In genomic region chr4:148539387-148539786, GRCh38 we compare ENCODE assay signal across 15 cellular contexts.
DNase-seq lines count a peak whose midpoint lies in the region; TF ChIP-seq lines count a peak whose summit lies in the region.
"Had no signal": no experiment of that assay in that cellular context is flagged by ENCODE, and none has a peak within 500 bp of the region (broad histone marks: within the 10 kb centered on the region; RNA-seq: fewer than 3 reads in every experiment).

No MANE protein-coding gene starts in this region.

- H3K18ac ChIP-seq in trophoblast cell (ENCODE audit: low read length): no peak overlapping the region

- no peak overlapping the region for H4K12ac ChIP-seq in trophoblast cell (ENCODE audit: low read depth, low read length)

- no peak overlapping the region for H2BK120ac ChIP-seq in trophoblast cell (ENCODE audit: insufficient read depth, low read length, poor library complexity)

- no peaks in the 10 kb centered on the region; the same call in 1 of the 2 replicates for H3K9me3 ChIP-seq in Caco-2
- no peaks in the 10 kb centered on the region for H3K9me3 ChIP-seq in trophoblast cell (ENCODE audit: insufficient read depth, low read depth, low read length)
- H3K9me3 ChIP-seq in tibial artery: peaks cover 0 to 9% (median 4%) of the 10 kb centered on the region in 3 donors
- H3K9me3 ChIP-seq in SK-N-SH: no peaks in the 10 kb centered on the region

- H2AK5ac ChIP-seq in trophoblast cell (ENCODE audit: low read length): no peak overlapping the region

- no peak overlapping the region for H2BK12ac ChIP-seq in trophoblast cell (ENCODE audit: low read length)

- H2AFZ ChIP-seq in trophoblast cell (ENCODE audit: insufficient read depth, low read length, poor library complexity) (no peak overlapping the region), SK-N-SH (ENCODE audit: low read depth) (no peak overlapping the region)

- no peak for TF ChIP-seq RAD21 in SK-N-SH (IDR thresholded peaks at IDR 0.05; ENCODE audit: low read length)

- no CpG with 5 or more reads among the region's 3 CpGs for WGBS in trophoblast cell (ENCODE audit: extremely low coverage, insufficient coverage, insufficient read length)
- 4% methylated on average over 3 of the region's 3 CpGs for WGBS in SK-N-SH (ENCODE audit: low lambda C conversion rate)

- H3K4me3 ChIP-seq in Caco-2 (ENCODE audit: low read depth, low read length): no peak overlapping the region
- no peak overlapping the region for H3K4me3 ChIP-seq in trophoblast cell (ENCODE audit: low read depth, low read length)
- no peak overlapping the region for H3K4me3 ChIP-seq in tibial artery
- H3K4me3 ChIP-seq in SK-N-SH (ENCODE audit: low read depth in 2 of 2, low read length in 1 of 2): no peak overlapping the region
- H3K4me3 ChIP-seq: BLaER1 treated with 17β-estradiol and CSF1 and Interleukin-3, amounts not matched to agents 10 nM and 100 nM had no signal

- POLR2A ChIA-PET in Caco-2 (lab: Charles Lee): no interaction called here
- POLR2A ChIA-PET in SK-N-SH (lab: Yijun Ruan, JAX): no interaction called here

- CTCF ChIA-PET in Caco-2 (lab: Charles Lee) (no interaction called here), SK-N-SH (lab: Yijun Ruan, JAX) (no interaction called here)

- no peak overlapping the region for H3K23ac ChIP-seq in trophoblast cell (ENCODE audit: low read length)

- H3K79me2 ChIP-seq in trophoblast cell (ENCODE audit: control insufficient read depth, insufficient read depth, low read length, poor library complexity) (no peaks in the 10 kb centered on the region), SK-N-SH (ENCODE audit: insufficient read depth) (no peaks in the 10 kb centered on the region)

- peaks cover 17% of the 10 kb centered on the region for H3K9me3 Mint-ChIP-seq in Caco-2 (ENCODE audit: unreplicated experiment)

- TF ChIP-seq CTCF in Caco-2 (IDR thresholded peaks at IDR 0.05; ENCODE audit: insufficient read depth in 1 of 2, low read depth in 1 of 2, low read length in 1 of 2, severe bottlenecking in 1 of 2, unreplicated experiment in 1 of 2): no peak
- TF ChIP-seq CTCF in tibial artery (IDR thresholded peaks at IDR 0.05): no peak
- TF ChIP-seq CTCF in SK-N-SH (IDR thresholded peaks at IDR 0.05): no peak

- H3K4me1 ChIP-seq in Caco-2 (peaks cover 10% of the 10 kb centered on the region), trophoblast cell (ENCODE audit: control insufficient read depth in 1 of 2, insufficient read depth in 2 of 2, low read length in 2 of 2) (no peaks in the 10 kb centered on the region), tibial artery (no peaks in the 10 kb centered on the region), SK-N-SH (ENCODE audit: control insufficient read depth in 1 of 2, insufficient read depth in 2 of 2, low read depth in 1 of 2, low read length in 1 of 2) (no peaks in the 10 kb centered on the region)
- H3K4me1 ChIP-seq: BLaER1 treated with 17β-estradiol and CSF1 and Interleukin-3, amounts not matched to agents 10 nM and 100 nM had no signal

- H3K79me1 ChIP-seq in trophoblast cell (ENCODE audit: low read length): no peaks in the 10 kb centered on the region

- no peak overlapping the region for H3K27ac Mint-ChIP-seq in Caco-2 (ENCODE audit: unreplicated experiment)

- no peaks in the 10 kb centered on the region for H3F3A ChIP-seq in SK-N-SH (replicated peaks; ENCODE audit: insufficient read depth)

- TF ChIP-seq EP300 in SK-N-SH (IDR thresholded peaks at IDR 0.05; ENCODE audit: borderline replicate concordance in 1 of 2, low read depth in 1 of 2, low read length in 1 of 2): no peak

- H3K27ac ChIP-seq in trophoblast cell (ENCODE audit: low read depth, low read length) (no peak overlapping the region), tibial artery (no peak overlapping the region), SK-N-SH (ENCODE audit: low read depth in 2 of 2, low read length in 1 of 2) (no peak overlapping the region)
- H3K27ac ChIP-seq: BLaER1 treated with 17β-estradiol and CSF1 and Interleukin-3, amounts not matched to agents 10 nM and 100 nM had no signal

- intact Hi-C loops in Caco-2 (cut with micrococcal nuclease; ENCODE audit: unreplicated experiment) (loop anchor here (1.0 to 10.0 kb wide), 2 partner anchors 97 to 245 kb away; partner anchors contain the start of gene NR3C2), tibial artery (cut with DNase I; ENCODE audit: low total_unique reads) (no loop called here)

- no peak overlapping the region for H3K14ac ChIP-seq in trophoblast cell (ENCODE audit: low read length)

- H3K9me2 ChIP-seq in SK-N-SH: no peaks in the 10 kb centered on the region

- H3K9ac ChIP-seq in trophoblast cell (ENCODE audit: low read length) (no peak overlapping the region), SK-N-SH (no peak overlapping the region)
- H3K9ac ChIP-seq: BLaER1 treated with 17β-estradiol and CSF1 and Interleukin-3, amounts not matched to agents 10 nM and 100 nM had no signal

- H3K36me3 Mint-ChIP-seq in Caco-2 (ENCODE audit: insufficient read depth, unreplicated experiment): no peaks in the 10 kb centered on the region

- no peaks in the 10 kb centered on the region for H3K4me1 Mint-ChIP-seq in Caco-2 (ENCODE audit: low read depth, unreplicated experiment)

- H4K8ac ChIP-seq in trophoblast cell (ENCODE audit: low read depth, low read length): no peak overlapping the region

- no peak overlapping the region for H3K4me3 Mint-ChIP-seq in Caco-2 (ENCODE audit: unreplicated experiment)

- peak; percentile 64 to 73 for DNase-seq in Caco-2
- DNase-seq in amniotic epithelial cell (ENCODE audit: low read depth): peak; percentile 4
- DNase-seq in iPS-NIHi7 (ENCODE audit: extremely low spot score): peak; percentile 23
- DNase-seq in trophoblast cell: peak; percentile 71 to 79
- no peak for DNase-seq in DMS53 treated with DMSO at 0.1 percent for 48 hours (lab: John Stamatoyannopoulos, UW; ENCODE audit: unreplicated experiment)
- no peak for DNase-seq in tibial artery
- no peak for DNase-seq in SK-N-SH
- DNase-seq in kidney glomerular epithelial cell (lab: John Stamatoyannopoulos, UW): no peak
- DNase-seq: 8988T, DMS 273 treated with DMSO at 0.1 percent for 48 hours, MV-4-11, NCI-H1417 treated with DMSO at 0.1 percent for 48 hours, NCI-H2081 treated with DMSO at 0.1 percent for 48 hours, NCI-H524 treated with DMSO at 0.1 percent for 48 hours had no signal

- no peaks in the 10 kb centered on the region for H3K27me3 Mint-ChIP-seq in Caco-2 (ENCODE audit: insufficient read depth, unreplicated experiment)

- H3K4ac ChIP-seq in trophoblast cell (ENCODE audit: low read depth, low read length): no peak overlapping the region

- H4K91ac ChIP-seq in trophoblast cell (ENCODE audit: low read depth, low read length): no peak overlapping the region

- H3K36me3 ChIP-seq in Caco-2 (ENCODE audit: control insufficient read depth, insufficient read depth, low read length): no peaks in the 10 kb centered on the region
- no peaks in the 10 kb centered on the region for H3K36me3 ChIP-seq in trophoblast cell (ENCODE audit: control insufficient read depth in 1 of 2, insufficient read depth in 2 of 2, low read length in 2 of 2)
- H3K36me3 ChIP-seq in tibial artery: no peaks in the 10 kb centered on the region
- no peaks in the 10 kb centered on the region for H3K36me3 ChIP-seq in SK-N-SH (replicated peaks in 1 of 2; ENCODE audit: control insufficient read depth in 1 of 2, insufficient read depth in 2 of 2, low read length in 1 of 2)
- H3K36me3 ChIP-seq: BLaER1 treated with 17β-estradiol and CSF1 and Interleukin-3, amounts not matched to agents 10 nM and 100 nM had no signal

- H4K20me1 ChIP-seq in SK-N-SH (ENCODE audit: insufficient read depth): no peaks in the 10 kb centered on the region
- H4K20me1 ChIP-seq: BLaER1 treated with 17β-estradiol and CSF1 and Interleukin-3, amounts not matched to agents 10 nM and 100 nM had no signal

- H3K4me2 ChIP-seq in trophoblast cell (ENCODE audit: low read length): no peak overlapping the region
- H3K4me2 ChIP-seq in SK-N-SH: no peak overlapping the region
- H3K4me2 ChIP-seq: BLaER1 treated with 17β-estradiol and CSF1 and Interleukin-3, amounts not matched to agents 10 nM and 100 nM had no signal

- no peak overlapping the region for H2BK5ac ChIP-seq in trophoblast cell (ENCODE audit: low read depth, low read length, poor library complexity)

- no TSS peak for BruUV-seq in Caco-2 (replicated peaks; lab: Mats Ljungman, UMichigan)

- no peaks in the 10 kb centered on the region for H3K27me3 ChIP-seq in Caco-2 (replicated peaks; ENCODE audit: control insufficient read depth, insufficient read depth, low read length)
- no peaks in the 10 kb centered on the region for H3K27me3 ChIP-seq in trophoblast cell (ENCODE audit: insufficient read depth, low read length)
- H3K27me3 ChIP-seq in tibial artery: no peaks in the 10 kb centered on the region
- no peaks in the 10 kb centered on the region; the same call in 1 of the 2 replicates for H3K27me3 ChIP-seq in SK-N-SH (ENCODE audit: insufficient read depth)
- H3K27me3 ChIP-seq: BLaER1 treated with 17β-estradiol and CSF1 and Interleukin-3, amounts not matched to agents 10 nM and 100 nM had no signal

TF ChIP-seq in SK-N-SH, 30 proteins besides CTCF, POLR2A, EP300 and RAD21 (continues in another document):
- TF ChIP-seq RFX5 (IDR thresholded peaks at IDR 0.05; ENCODE audit: low read length): no peak
- TF ChIP-seq FOXM1 (IDR thresholded peaks at IDR 0.05; ENCODE audit: low read depth): no peak
- no peak for TF ChIP-seq RCOR1 (IDR thresholded peaks at IDR 0.05; ENCODE audit: low read length)
- TF ChIP-seq JUND (IDR thresholded peaks at IDR 0.05): no peak
- no peak for TF ChIP-seq FOXJ3 (CRISPR knock-in tag; IDR thresholded peaks at IDR 0.05)
- no peak for TF ChIP-seq IRF3 (IDR thresholded peaks at IDR 0.05; ENCODE audit: low read depth, low read length)
- TF ChIP-seq SMC3 (IDR thresholded peaks at IDR 0.05; ENCODE audit: low read depth, low read length): no peak

Comparison
In these comparisons a context has a peak if more than half of its experiments do, and no peak if none do; other contexts are left out.
1. DNase-seq: peak in Caco-2 (2 of 2), amniotic epithelial cell (single experiment), iPS-NIHi7 (single experiment) and trophoblast cell (2 of 2); none in DMS53 treated with DMSO at 0.1 percent for 48 hours (single experiment), tibial artery (0 of 2), SK-N-SH (single experiment) and kidney glomerular epithelial cell (single experiment).